Comparison of ENCODE assay signal across 8 cellular contexts in the genomic region with DNA sequence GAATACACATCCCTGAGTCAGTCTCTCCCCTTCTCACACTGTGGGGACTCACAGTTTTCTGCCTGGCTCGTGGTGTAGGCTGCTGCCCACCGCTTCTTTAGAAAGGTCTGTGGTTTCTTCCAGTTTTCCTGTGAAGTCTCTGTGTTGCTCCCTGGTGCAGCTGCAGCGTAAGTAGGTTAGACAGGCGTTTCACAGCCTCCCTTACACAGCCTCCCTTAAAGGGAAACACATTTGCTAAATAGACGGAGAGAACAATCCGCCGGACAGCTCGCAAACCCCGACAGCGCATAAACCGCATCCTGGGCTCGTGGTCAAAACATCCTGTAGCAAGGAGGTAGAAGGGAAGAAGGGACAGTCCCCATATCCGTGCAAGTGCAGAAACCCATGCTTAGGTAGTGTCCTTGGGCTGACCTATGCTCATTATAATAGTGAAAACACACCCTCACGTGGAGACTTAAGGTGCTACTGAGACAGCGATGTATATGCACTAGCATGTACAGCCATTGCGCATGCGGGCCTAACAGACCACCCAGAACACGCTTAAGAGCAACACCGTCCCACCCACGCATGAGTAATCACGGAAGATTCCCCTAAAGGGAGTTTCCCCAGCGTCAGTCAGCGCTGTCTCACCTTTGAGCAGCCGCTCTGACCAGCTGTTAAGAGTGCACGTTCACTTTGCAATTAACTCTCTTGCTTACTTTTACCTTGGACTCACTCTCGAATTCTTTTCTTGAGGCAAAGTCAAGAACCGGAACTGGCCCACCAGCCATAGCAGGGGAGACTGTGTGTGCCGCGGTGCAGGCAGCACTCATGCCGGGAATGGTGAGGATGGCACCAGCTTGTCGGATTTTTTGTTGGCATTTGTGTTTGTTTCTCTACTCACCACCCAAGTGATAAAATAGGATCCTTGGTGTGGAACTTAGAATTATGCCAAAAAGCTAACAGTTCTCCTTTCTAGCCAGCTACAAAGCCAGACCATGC. TPM values are rescaled to one million over a fixed set of nuclear protein-coding genes. Genes with fewer than 3 reads are reported as not detected.
DNase-seq lines count a peak whose midpoint lies in the region; ATAC-seq and TF ChIP-seq lines count a peak whose summit lies in the region.

No MANE protein-coding gene starts in this region.

- 0 out of 2 replicates have a peak, but pooled peaks cover 4% of the 10 kb centered on the region for H4K20me1 ChIP-seq in DOHH2 (ENCODE audit: control insufficient read depth, insufficient read depth, low read depth, low read length)

- no peaks in the 10 kb centered on the region for H3K9me2 ChIP-seq in DOHH2 (replicated peaks; ENCODE audit: control insufficient read depth, low read length)

- peaks cover 6 to 24% (median 14%) of the 10 kb centered on the region in 3 donors for H3K27me3 Mint-ChIP-seq in naive B cell

- peaks cover 0 to 3% (median 0%) of the 10 kb centered on the region in 7 donors for H3K9me3 Mint-ChIP-seq in naive B cell

- no peaks in the 10 kb centered on the region for H3K36me3 Mint-ChIP-seq in naive B cell

- peak overlapping the region; percentile 62 for H3K4me3 ChIP-seq in DOHH2 (ENCODE audit: low read length)

- peak overlapping the region; percentile 84 for H3K4me2 ChIP-seq in DOHH2 (ENCODE audit: low read length)

- ATAC-seq in GM21529 (IDR thresholded peaks at IDR 0.05; ENCODE audit: unreplicated experiment) (peak; percentile 91), naive B cell (ENCODE audit: low read depth in 2 of 2) (peak; percentile 83 to 86)

- H3K9me3 ChIP-seq in DOHH2 (ENCODE audit: control insufficient read depth, insufficient read depth, low read length) (no peaks in the 10 kb centered on the region), KOPT-K1 (ENCODE audit: insufficient read depth, low read length, poor library complexity, severe bottlenecking) (no peaks in the 10 kb centered on the region)

- H3K27ac Mint-ChIP-seq in naive B cell, result peak overlapping the region; percentile 17 to 97 (median 94)

- peaks cover 25 to 38% (median 38%) of the 10 kb centered on the region in 3 donors for H3K4me1 Mint-ChIP-seq in naive B cell

- peaks cover 9% of the 10 kb centered on the region for H3F3A ChIP-seq in DOHH2 (ENCODE audit: control insufficient read depth, insufficient read depth)

- H3K4me1 ChIP-seq in DOHH2 (ENCODE audit: control insufficient read depth, low read length), result peaks cover 20% of the 10 kb centered on the region

- no peaks in the 10 kb centered on the region for H3K36me3 ChIP-seq in DOHH2 (ENCODE audit: control insufficient read depth, low read length)
- H3K36me3 ChIP-seq in KOPT-K1 (ENCODE audit: insufficient read depth, low read length), result no peaks in the 10 kb centered on the region

- H3K27ac ChIP-seq in DOHH2 (ENCODE audit: low read depth, low read length) (no peak overlapping the region), KOPT-K1 (ENCODE audit: low read depth, low read length, poor library complexity, severe bottlenecking) (peak overlapping the region; percentile 48), caudate nucleus (ENCODE audit: low read depth, low read length) (no peak overlapping the region)

- H3K27me3 ChIP-seq in DOHH2 (ENCODE audit: control insufficient read depth, low read length), result peaks cover 35% of the 10 kb centered on the region

- peak overlapping the region; percentile 48 to 85 (median 74) for H3K4me3 Mint-ChIP-seq in naive B cell

- TF ChIP-seq CTCF in DOHH2 (IDR thresholded peaks at IDR 0.05; ENCODE audit: low read depth, low read length, poor library complexity, severe bottlenecking), result peak; percentile 15

- H3K79me2 ChIP-seq in DOHH2 (ENCODE audit: control insufficient read depth, low read length), result no peaks in the 10 kb centered on the region

- DNase-seq in activated CD8-positive, alpha-beta memory T cell treated with anti-CD3 and anti-CD28 coated beads, Interleukin-2, amount 50 U/mL, for 24 hours (ENCODE audit: extremely low read depth), result peak; percentile 87
- DNase-seq in naive B cell, result peak; percentile 80
- peak; percentile 29 for DNase-seq in ureter (ENCODE audit: low spot score)
- no peak for DNase-seq in NCI-H2196 treated with DMSO at 0.1 percent for 48 hours (lab: John Stamatoyannopoulos, UW; ENCODE audit: unreplicated experiment)
- no peak for DNase-seq in caudate nucleus (lab: John Stamatoyannopoulos, UW)

RNA-seq across cellular contexts. Expression of a gene that starts 16.6 kb away (rescaled TPM):
- not detected for polyA plus RNA-seq in naive B cell (ENCODE audit: low read depth in 6 of 6)
- total RNA-seq in ureter, result 6.3 TPM

RNA-seq across cellular contexts. Expression of a gene that starts 24.3 kb away (rescaled TPM):
- 10 to 100 TPM; 43.9 to 75.2 (median 55.8) TPM for polyA plus RNA-seq in naive B cell (ENCODE audit: low read depth in 6 of 6)
- total RNA-seq in ureter, result 14.0 TPM

RNA-seq across cellular contexts. Expression of a gene that starts 36.6 kb away (rescaled TPM):
- polyA plus RNA-seq in naive B cell (ENCODE audit: low read depth in 6 of 6), result not detected
- not detected for total RNA-seq in ureter

RNA-seq across cellular contexts. Expression of a gene that starts 51.3 kb away (rescaled TPM):
- polyA plus RNA-seq in naive B cell (ENCODE audit: low read depth in 6 of 6), result not detected
- total RNA-seq in ureter, result not detected

RNA-seq across cellular contexts. Expression of a gene that starts 53.9 kb away (rescaled TPM):
- under 1 TPM in 1 of 6 donors, not detected in 5; 0.34 TPM for polyA plus RNA-seq in naive B cell (ENCODE audit: low read depth in 6 of 6)
- total RNA-seq in ureter, result not detected

Comparison
In these comparisons a context has a peak if more than half of its experiments do, and no peak if none do; other contexts are left out.
1. DNase-seq: peak in activated CD8-positive, alpha-beta memory T cell treated with anti-CD3 and anti-CD28 coated beads, Interleukin-2, amount 50 U/mL, for 24 hours (single experiment), naive B cell (single experiment) and ureter (single experiment); none in NCI-H2196 treated with DMSO at 0.1 percent for 48 hours (single experiment) and caudate nucleus (0 of 61).